Comparison of ENCODE assay signal across 9 cellular contexts in genomic region chr15:76139368-76140068, GRCh38.
DNase-seq lines count a peak whose midpoint lies in the region; ATAC-seq and TF ChIP-seq lines count a peak whose summit lies in the region.
"Had no signal": no experiment of that assay in that cellular context is flagged by ENCODE, and none has a peak within 500 bp of the region (broad histone marks: within the 10 kb centered on the region; RNA-seq: fewer than 3 reads in every experiment).

No MANE protein-coding gene starts in this region.

- no peaks in the 10 kb centered on the region for H3F3A ChIP-seq in OCI-LY1 (ENCODE audit: insufficient read depth, low read length)

- DNase-seq in DMS79 treated with DMSO at 0.1 percent for 48 hours (lab: John Stamatoyannopoulos, UW) = peak; percentile 8
- no peak for DNase-seq in DMS79 (lab: John Stamatoyannopoulos, UW)
- DNase-seq in activated T-cell treated with anti-CD3 and anti-CD28 coated beads for 4 hours = peak; percentile 66
- DNase-seq in fibroblast of gingiva (ENCODE audit: low read depth) = peak; percentile 61
- DNase-seq in natural killer cell = peak; percentile 60
- DNase-seq in stimulated activated naive CD4-positive, alpha-beta T cell (lab: John Stamatoyannopoulos, UW) = peak; percentile 5 to 69 (median 44)

- no peak overlapping the region for H3K4me2 ChIP-seq in OCI-LY1 (ENCODE audit: low read length)

- no peaks in the 10 kb centered on the region for H3K9me2 ChIP-seq in OCI-LY1 (ENCODE audit: low read depth, low read length)

- H3K27ac Mint-ChIP-seq in natural killer cell = no peak overlapping the region

- no peaks in the 10 kb centered on the region for H3K4me1 Mint-ChIP-seq in natural killer cell

- no peaks in the 10 kb centered on the region for H3K4me1 ChIP-seq in OCI-LY1 (ENCODE audit: insufficient read depth, low read length, severe bottlenecking)

- H3K27me3 ChIP-seq in OCI-LY1 (ENCODE audit: insufficient read depth, low read length) = peaks cover 5% of the 10 kb centered on the region; the same call in 1 of the 2 replicates

- no peaks in the 10 kb centered on the region for H3K36me3 Mint-ChIP-seq in natural killer cell

- no peak overlapping the region for H3K9ac ChIP-seq in OCI-LY1 (ENCODE audit: low read length)

- TF ChIP-seq CTCF in OCI-LY1 (IDR thresholded peaks at IDR 0.05; ENCODE audit: low read length) (peak; percentile 89), natural killer cell (IDR thresholded peaks at IDR 0.05) (peak; percentile 82)

- no peaks in the 10 kb centered on the region for H3K9me3 ChIP-seq in OCI-LY1 (ENCODE audit: low read length)

- H3K36me3 ChIP-seq in OCI-LY1 (ENCODE audit: insufficient read depth, low read length) = no peaks in the 10 kb centered on the region

- H4K20me1 ChIP-seq in OCI-LY1 (ENCODE audit: insufficient read depth, low read length) = no peaks in the 10 kb centered on the region

- H3K27ac ChIP-seq in OCI-LY1 (ENCODE audit: low read depth, low read length, poor library complexity, severe bottlenecking) = no peak overlapping the region

- H3K4me3 Mint-ChIP-seq in natural killer cell = no peak overlapping the region

- H3K79me2 ChIP-seq in OCI-LY1 (ENCODE audit: insufficient read depth, low read length) = no peaks in the 10 kb centered on the region

- H3K4me3 ChIP-seq in OCI-LY1 (ENCODE audit: low read depth, low read length, poor library complexity, severe bottlenecking) = no peak overlapping the region
- H3K4me3 ChIP-seq: skin epidermis had no signal

- no peaks in the 10 kb centered on the region for H3K9me3 Mint-ChIP-seq in natural killer cell

- ATAC-seq in HG03565 (IDR thresholded peaks at IDR 0.05; ENCODE audit: unreplicated experiment) (peak; percentile 60), natural killer cell (peak; percentile 84 to 98 (median 94))

- peaks cover 15 to 28% of the 10 kb centered on the region in 2 donors for H3K27me3 Mint-ChIP-seq in natural killer cell (ENCODE audit: low read depth in 2 of 2)

- no peak overlapping the region for H2AFZ ChIP-seq in OCI-LY1 (ENCODE audit: low read length)

- intact Hi-C loops in natural killer cell (cut with micrococcal nuclease) = loop anchor here (1.0 to 10.0 kb wide), 3 partner anchors 82 to 411 kb away; no protein-coding TSS in a partner anchor
